ENCODE assay signal across 8 cellular contexts in the genomic region with DNA sequence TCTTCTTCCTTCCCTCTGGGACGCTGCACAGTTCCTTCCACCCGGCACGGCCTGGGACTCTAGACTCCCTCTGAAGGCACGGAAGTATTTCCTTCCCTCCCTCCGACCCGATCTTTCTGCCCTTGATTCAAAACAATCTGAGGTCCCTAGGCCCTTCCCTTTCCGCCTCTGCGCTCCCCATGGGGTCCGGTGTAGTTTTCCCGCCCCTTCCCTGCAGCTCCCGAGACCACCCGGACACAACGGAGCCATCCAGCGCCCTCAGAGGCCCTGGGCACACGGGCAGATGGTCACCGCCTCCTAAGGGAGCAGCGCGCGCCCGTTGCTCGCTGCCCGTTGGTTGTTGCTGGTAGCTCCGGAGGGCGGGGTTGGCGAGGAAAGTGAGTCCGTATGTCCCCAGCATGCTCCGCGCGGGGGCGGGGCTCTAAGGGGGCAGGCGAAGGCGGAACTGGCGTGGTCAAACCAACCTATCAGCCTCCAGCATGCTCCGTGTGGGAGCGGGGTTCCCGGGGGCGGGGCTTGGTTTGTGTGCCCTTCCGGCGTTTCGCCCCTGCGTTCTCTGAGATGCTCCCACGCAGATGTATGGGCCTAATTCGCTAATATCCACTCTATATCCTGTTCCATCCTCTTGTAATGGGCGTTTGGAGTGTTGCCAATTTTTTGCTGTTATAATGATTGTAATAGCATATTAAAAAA. TPM values are rescaled to one million over a fixed set of nuclear protein-coding genes. Genes with fewer than 3 reads are reported as not detected.
A peak's percentile ranks its signal among the peaks of the same experiment; 100 is the strongest.
DNase-seq lines count a peak whose midpoint lies in the region; ATAC-seq and TF ChIP-seq lines count a peak whose summit lies in the region.

No MANE protein-coding gene starts in this region.

- peak overlapping the region; percentile 78 for H3K27ac ChIP-seq in naive thymus-derived CD4-positive, alpha-beta T cell (ENCODE audit: low read depth, low read length)

- POLR2A ChIA-PET in naive thymus-derived CD4-positive, alpha-beta T cell (lab: Charles Lee): interaction anchor here (0.6 to 6.2 kb wide), 12 partner anchors 13 to 327 kb away, joined by 3 to 67 read pairs (median 4); a partner anchor contains a TSS

- peaks cover 3% of the 10 kb centered on the region for H3K27me3 Mint-ChIP-seq in activated T-helper 2 cell treated with anti-CD3 and anti-CD28 coated beads, Interferon-gamma antibody, Interleukin-2, Interleukin-4, amounts not matched to agents 10 μg/mL and 5 μg/mL and 100 μg/mL, durations not matched to agents 14 hours and 24 hours and 36 hours (ENCODE audit: low read depth)
- H3K27me3 Mint-ChIP-seq in naive thymus-derived CD4-positive, alpha-beta T cell: peaks cover 0 to under 1% (median 0%) of the 10 kb centered on the region in 5 donors
- no peaks in the 10 kb centered on the region for H3K27me3 Mint-ChIP-seq in stimulated activated memory B cell treated with anti-CD40 and anti-IgM and Interleukin-4, amounts not matched to agents 10 μg/mL and 1 μg/mL and 100 μg/mL, for 72 hours

- H3K27ac Mint-ChIP-seq in activated T-helper 2 cell treated with anti-CD3 and anti-CD28 coated beads, Interferon-gamma antibody, Interleukin-2, Interleukin-4, amounts not matched to agents 10 μg/mL and 5 μg/mL and 100 μg/mL, durations not matched to agents 14 hours and 24 hours and 36 hours: peak overlapping the region; percentile 99
- H3K27ac Mint-ChIP-seq in naive thymus-derived CD4-positive, alpha-beta T cell: peak overlapping the region; percentile 89 to 99 (median 98)
- H3K27ac Mint-ChIP-seq in stimulated activated memory B cell treated with anti-CD40 and anti-IgM and Interleukin-4, amounts not matched to agents 10 μg/mL and 1 μg/mL and 100 μg/mL, for 72 hours: peak overlapping the region; percentile 92

- no peak for TF ChIP-seq CTCF in fibroblast of mammary gland (conservative IDR thresholded peaks at IDR 0.05; ENCODE audit: control insufficient read depth, insufficient read depth, low read depth, low read length)

- H3K4me1 Mint-ChIP-seq in activated T-helper 2 cell treated with anti-CD3 and anti-CD28 coated beads, Interferon-gamma antibody, Interleukin-2, Interleukin-4, amounts not matched to agents 10 μg/mL and 5 μg/mL and 100 μg/mL, durations not matched to agents 14 hours and 24 hours and 36 hours (ENCODE audit: low read depth): peaks cover 24% of the 10 kb centered on the region
- peaks cover 7 to 34% (median 16%) of the 10 kb centered on the region in 7 donors for H3K4me1 Mint-ChIP-seq in naive thymus-derived CD4-positive, alpha-beta T cell
- peaks cover 39% of the 10 kb centered on the region for H3K4me1 Mint-ChIP-seq in stimulated activated memory B cell treated with anti-CD40 and anti-IgM and Interleukin-4, amounts not matched to agents 10 μg/mL and 1 μg/mL and 100 μg/mL, for 72 hours

- H3K9me3 ChIP-seq in naive thymus-derived CD4-positive, alpha-beta T cell (ENCODE audit: control insufficient read depth in 2 of 3, low read length in 3 of 3): no peaks in the 10 kb centered on the region

- DNase-seq in Daoy (ENCODE audit: low read depth) (peak; percentile 99), GOT3 (lab: John Stamatoyannopoulos, UW) (peak; percentile 92), LHCN-M2 (ENCODE audit: low read depth) (peak; percentile 98), RPMI7951 (ENCODE audit: low read depth) (peak; percentile 98), fibroblast of mammary gland (ENCODE audit: low read depth) (peak; percentile 97)
- peak; percentile 100 for DNase-seq in activated T-helper 2 cell treated with anti-CD3 and anti-CD28 coated beads, Interferon-gamma antibody, Interleukin-2, Interleukin-4, amounts not matched to agents 10 μg/mL and 5 μg/mL and 100 μg/mL, durations not matched to agents 14 hours and 24 hours and 36 hours (ENCODE audit: low spot score)
- DNase-seq in naive thymus-derived CD4-positive, alpha-beta T cell: peak; percentile 94 to 100 (median 97)

- peak overlapping the region; percentile 98 for H3K4me3 Mint-ChIP-seq in activated T-helper 2 cell treated with anti-CD3 and anti-CD28 coated beads, Interferon-gamma antibody, Interleukin-2, Interleukin-4, amounts not matched to agents 10 μg/mL and 5 μg/mL and 100 μg/mL, durations not matched to agents 14 hours and 24 hours and 36 hours (ENCODE audit: low read depth)
- peak overlapping the region; percentile 84 to 97 (median 93) for H3K4me3 Mint-ChIP-seq in naive thymus-derived CD4-positive, alpha-beta T cell
- peak overlapping the region; percentile 98 for H3K4me3 Mint-ChIP-seq in stimulated activated memory B cell treated with anti-CD40 and anti-IgM and Interleukin-4, amounts not matched to agents 10 μg/mL and 1 μg/mL and 100 μg/mL, for 72 hours

- H3K36me3 ChIP-seq in naive thymus-derived CD4-positive, alpha-beta T cell (ENCODE audit: control insufficient read depth in 2 of 3, insufficient read depth in 3 of 3, low read length in 3 of 3): no peaks in the 10 kb centered on the region

- intact Hi-C loops in activated T-helper 2 cell treated with anti-CD3 and anti-CD28 coated beads, Interferon-gamma antibody, Interleukin-2, Interleukin-4, amounts not matched to agents 10 μg/mL and 5 μg/mL and 100 μg/mL, durations not matched to agents 14 hours and 24 hours and 36 hours (cut with micrococcal nuclease): loop anchor here (1.0 to 10.0 kb wide), 4 partner anchors 20 to 641 kb away; a partner anchor contains a TSS
- intact Hi-C loops in naive thymus-derived CD4-positive, alpha-beta T cell (cut with micrococcal nuclease): loop anchor here (1.0 to 5.0 kb wide), 7 partner anchors 20 to 641 kb away; a partner anchor contains a TSS

- ATAC-seq in naive thymus-derived CD4-positive, alpha-beta T cell: peak; percentile 100
- peak; percentile 100 for ATAC-seq in stimulated activated memory B cell treated with anti-CD40 and anti-IgM and Interleukin-4, amounts not matched to agents 10 μg/mL and 1 μg/mL and 100 μg/mL, for 72 hours

- peak overlapping the region; percentile 77 for H3K4me3 ChIP-seq in fibroblast of mammary gland (ENCODE audit: control insufficient read depth, low read depth, low read length)
- peak overlapping the region; percentile 83 for H3K4me3 ChIP-seq in naive thymus-derived CD4-positive, alpha-beta T cell (ENCODE audit: low read length)

- no peaks in the 10 kb centered on the region for H3K27me3 ChIP-seq in naive thymus-derived CD4-positive, alpha-beta T cell (ENCODE audit: control insufficient read depth in 2 of 2, insufficient read depth in 2 of 2, low read length in 2 of 2)

- H3K36me3 Mint-ChIP-seq in activated T-helper 2 cell treated with anti-CD3 and anti-CD28 coated beads, Interferon-gamma antibody, Interleukin-2, Interleukin-4, amounts not matched to agents 10 μg/mL and 5 μg/mL and 100 μg/mL, durations not matched to agents 14 hours and 24 hours and 36 hours (ENCODE audit: low read depth): no peaks in the 10 kb centered on the region
- H3K36me3 Mint-ChIP-seq in naive thymus-derived CD4-positive, alpha-beta T cell: peaks cover 0 to 2% (median 0%) of the 10 kb centered on the region in 5 donors
- peaks cover 16% of the 10 kb centered on the region for H3K36me3 Mint-ChIP-seq in stimulated activated memory B cell treated with anti-CD40 and anti-IgM and Interleukin-4, amounts not matched to agents 10 μg/mL and 1 μg/mL and 100 μg/mL, for 72 hours

- H3K4me1 ChIP-seq in naive thymus-derived CD4-positive, alpha-beta T cell (ENCODE audit: control insufficient read depth in 2 of 2, insufficient read depth in 2 of 2, low read length in 2 of 2): peaks cover 0 to 7% of the 10 kb centered on the region in 2 donors

- CTCF ChIA-PET in naive thymus-derived CD4-positive, alpha-beta T cell (lab: Charles Lee): interaction anchor here (0.6 kb wide), 3 partner anchors 19 to 329 kb away, joined by 3 to 4 read pairs (median 3); a partner anchor contains a TSS

- no peaks in the 10 kb centered on the region for H3K9me3 Mint-ChIP-seq in activated T-helper 2 cell treated with anti-CD3 and anti-CD28 coated beads, Interferon-gamma antibody, Interleukin-2, Interleukin-4, amounts not matched to agents 10 μg/mL and 5 μg/mL and 100 μg/mL, durations not matched to agents 14 hours and 24 hours and 36 hours
- peaks cover 0 to 4% (median 0%) of the 10 kb centered on the region in 11 donors for H3K9me3 Mint-ChIP-seq in naive thymus-derived CD4-positive, alpha-beta T cell
- no peaks in the 10 kb centered on the region for H3K9me3 Mint-ChIP-seq in stimulated activated memory B cell treated with anti-CD40 and anti-IgM and Interleukin-4, amounts not matched to agents 10 μg/mL and 1 μg/mL and 100 μg/mL, for 72 hours

RNA-seq across cellular contexts. Expression of a gene that starts 19.6 kb away (rescaled TPM):
- 224 and 296 TPM in 2 replicates for total RNA-seq in Daoy (2014; rRNA removed; shearing (Covaris generic))
- 512 and 577 TPM in 2 replicates for total RNA-seq in LHCN-M2 (2014; rRNA removed)
- polyA plus RNA-seq in LHCN-M2 (2012): 1,162 TPM
- 582 and 667 TPM in 2 replicates for total RNA-seq in RPMI7951 (2014; rRNA removed; shearing (Covaris generic))
- 1,309 and 1,313 TPM in 2 replicates for total RNA-seq in activated T-helper 2 cell treated with anti-CD3 and anti-CD28 coated beads, Interferon-gamma antibody, Interleukin-2, Interleukin-4, amounts not matched to agents 10 μg/mL and 5 μg/mL and 100 μg/mL, durations not matched to agents 14 hours and 24 hours and 36 hours
- 1,000 to 10,000 TPM in 1 of 5 experiments, 100 to 1,000 TPM in 4; 179 to 1,010 (median 197) TPM for total RNA-seq in naive thymus-derived CD4-positive, alpha-beta T cell
- polyA plus RNA-seq in naive thymus-derived CD4-positive, alpha-beta T cell: 1,000 to 10,000 TPM in 1 of 2 donors, 100 to 1,000 TPM in 1; 945 to 1,099 TPM

RNA-seq across cellular contexts. Expression of a gene that starts 47.2 kb away (rescaled TPM):
- total RNA-seq in Daoy (2014; rRNA removed; shearing (Covaris generic)): 0.68 and 0.91 TPM in 2 replicates
- total RNA-seq in LHCN-M2 (2014; rRNA removed): 1.5 and 3.0 TPM in 2 replicates
- polyA plus RNA-seq in LHCN-M2 (2012): 4.3 TPM
- total RNA-seq in RPMI7951 (2014; rRNA removed; shearing (Covaris generic)): 18.5 and 21.4 TPM in 2 replicates
- total RNA-seq in activated T-helper 2 cell treated with anti-CD3 and anti-CD28 coated beads, Interferon-gamma antibody, Interleukin-2, Interleukin-4, amounts not matched to agents 10 μg/mL and 5 μg/mL and 100 μg/mL, durations not matched to agents 14 hours and 24 hours and 36 hours: 0.46 and 0.66 TPM in 2 replicates
- total RNA-seq in naive thymus-derived CD4-positive, alpha-beta T cell: not detected
- polyA plus RNA-seq in naive thymus-derived CD4-positive, alpha-beta T cell: not detected

RNA-seq across cellular contexts. Expression of a gene that starts 52.9 kb away (rescaled TPM):
- 0.11 and 1.1 TPM in 2 replicates for total RNA-seq in Daoy (2014; rRNA removed; shearing (Covaris generic))
- total RNA-seq in LHCN-M2 (2014; rRNA removed): 0.11 TPM in 1 of 2 replicates, not detected in the other
- 1.8 TPM for polyA plus RNA-seq in LHCN-M2 (2012)
- 1.9 and 2.3 TPM in 2 replicates for total RNA-seq in RPMI7951 (2014; rRNA removed; shearing (Covaris generic))
- total RNA-seq in activated T-helper 2 cell treated with anti-CD3 and anti-CD28 coated beads, Interferon-gamma antibody, Interleukin-2, Interleukin-4, amounts not matched to agents 10 μg/mL and 5 μg/mL and 100 μg/mL, durations not matched to agents 14 hours and 24 hours and 36 hours: 4.4 and 4.8 TPM in 2 replicates
- 1 to 10 TPM; 3.3 to 5.7 (median 4.9) TPM for total RNA-seq in naive thymus-derived CD4-positive, alpha-beta T cell
- 1 to 10 TPM; 2.3 to 2.9 TPM for polyA plus RNA-seq in naive thymus-derived CD4-positive, alpha-beta T cell

RNA-seq across cellular contexts. Expression of a gene that starts 56.1 kb away (rescaled TPM):
- total RNA-seq in Daoy (2014; rRNA removed; shearing (Covaris generic)): 6.0 and 7.4 TPM in 2 replicates
- total RNA-seq in LHCN-M2 (2014; rRNA removed): 6.5 and 8.6 TPM in 2 replicates
- 7.8 TPM for polyA plus RNA-seq in LHCN-M2 (2012)
- 32.1 and 39.5 TPM in 2 replicates for total RNA-seq in RPMI7951 (2014; rRNA removed; shearing (Covaris generic))
- total RNA-seq in activated T-helper 2 cell treated with anti-CD3 and anti-CD28 coated beads, Interferon-gamma antibody, Interleukin-2, Interleukin-4, amounts not matched to agents 10 μg/mL and 5 μg/mL and 100 μg/mL, durations not matched to agents 14 hours and 24 hours and 36 hours: 9.4 and 9.6 TPM in 2 replicates
- 10 to 100 TPM; 10.5 to 29.7 (median 14.7) TPM for total RNA-seq in naive thymus-derived CD4-positive, alpha-beta T cell
- 1 to 10 TPM; 5.9 to 8.3 TPM for polyA plus RNA-seq in naive thymus-derived CD4-positive, alpha-beta T cell

Comparison
In these comparisons a context has a peak if more than half of its experiments do, and no peak if none do; other contexts are left out.
1. Peak in every context shown above with its lines: DNase-seq, ATAC-seq, H3K4me3 ChIP-seq and H3K27ac ChIP-seq.